Comparison of ENCODE assay signal across 20 cellular contexts in genomic region chr5:134595458-134595838, GRCh38. TPM values are rescaled to one million over a fixed set of nuclear protein-coding genes. Genes with fewer than 3 reads are reported as not detected.
DNase-seq lines count a peak whose midpoint lies in the region; ATAC-seq, FAIRE-seq and TF ChIP-seq lines count a peak whose summit lies in the region.
"Had no signal": no experiment of that assay in that cellular context is flagged by ENCODE, and none has a peak within 500 bp of the region (broad histone marks: within the 10 kb centered on the region; RNA-seq: fewer than 3 reads in every experiment).

No MANE protein-coding gene starts in this region.

- H3K79me2 ChIP-seq in GM12878 (ENCODE audit: control insufficient read depth, insufficient read depth, low read length): no peaks in the 10 kb centered on the region

- FAIRE-seq in GM12878 (lab: Jason Lieb, UNC): no peak
- FAIRE-seq: A549, D721Med, G401.6, urothelium cell line had no signal

- in situ Hi-C loops in GM12878 (cut with MboI): no loop called here

- ATAC-seq in HG03097 (IDR thresholded peaks at IDR 0.05; ENCODE audit: low FRiP score, unreplicated experiment) (peak; percentile 16), GM12878 (no peak)
- ATAC-seq: A549 had no signal

- no peak for DNase-seq in activated CD4-positive, alpha-beta T cell treated with anti-CD3 and anti-CD28 coated beads, Interleukin-2, amount 10 ng/mL, durations not matched to agents 7 days and 5 days
- no peak for DNase-seq in activated CD4-positive, alpha-beta T cell treated with anti-CD3 and anti-CD28 coated beads for 48 hours
- no peak for DNase-seq in GM12878 (ENCODE audit: low read depth, low spot score)
- DNase-seq in osteocyte (ENCODE audit: extremely low spot score, unreplicated experiment): peak; percentile 36
- no peak for DNase-seq in NK-92 (lab: John Stamatoyannopoulos, UW; ENCODE audit: unreplicated experiment)
- no peak for DNase-seq in NCI-H1105 treated with DMSO at 0.1 percent for 48 hours (lab: John Stamatoyannopoulos, UW)
- DNase-seq in iPS-NIHi11 (ENCODE audit: low spot score): no peak
- DNase-seq: activated CD4-positive, alpha-beta T cell treated with anti-CD3 and anti-CD28 coated beads, Interleukin-2, amount 50 U/mL, for 4 hours; foreskin fibroblast; H7; NCI-H187 treated with DMSO at 0.1 percent for 48 hours; spleen had no signal

- RAD21 ChIA-PET in GM12878 (lab: Charles Lee; ENCODE audit: unreplicated experiment): interaction anchor here (2.7 kb wide), 1 partner anchor 11 kb away, joined by 10 read pairs; no protein-coding TSS in a partner anchor

- H3K9ac ChIP-seq in GM12878 (ENCODE audit: control insufficient read depth, insufficient read depth, low read length): peak overlapping the region; percentile 11; the same call in 1 of the 2 replicates

- H3K36me3 ChIP-seq in GM12878 (ENCODE audit: control insufficient read depth in 2 of 2, insufficient read depth in 2 of 2, low read length in 1 of 2): no peaks in the 10 kb centered on the region
- H3K36me3 ChIP-seq: breast epithelium, prostate gland, spleen had no signal

- H3K4me2 ChIP-seq in GM12878 (ENCODE audit: control insufficient read depth, insufficient read depth): peak overlapping the region; percentile 45
- H3K4me2 ChIP-seq: A549 had no signal

- H3K36me3 Mint-ChIP-seq in activated CD4-positive, alpha-beta T cell treated with anti-CD3 and anti-CD28 coated beads, Interleukin-2, amount 10 ng/mL, durations not matched to agents 7 days and 5 days (ENCODE audit: low read depth): peaks cover 2% of the 10 kb centered on the region
- H3K36me3 Mint-ChIP-seq in osteocyte (ENCODE audit: unreplicated experiment): no peaks in the 10 kb centered on the region

- H3K9me3 Mint-ChIP-seq in activated CD4-positive, alpha-beta T cell treated with anti-CD3 and anti-CD28 coated beads, Interleukin-2, amount 10 ng/mL, durations not matched to agents 7 days and 5 days: no peaks in the 10 kb centered on the region
- H3K9me3 Mint-ChIP-seq in osteocyte (ENCODE audit: unreplicated experiment): no peaks in the 10 kb centered on the region

- H3K4me3 Mint-ChIP-seq in activated CD4-positive, alpha-beta T cell treated with anti-CD3 and anti-CD28 coated beads, Interleukin-2, amount 10 ng/mL, durations not matched to agents 7 days and 5 days: no peak overlapping the region
- H3K4me3 Mint-ChIP-seq in osteocyte (ENCODE audit: unreplicated experiment): no peak overlapping the region

- H3K27ac Mint-ChIP-seq in activated CD4-positive, alpha-beta T cell treated with anti-CD3 and anti-CD28 coated beads, Interleukin-2, amount 10 ng/mL, durations not matched to agents 7 days and 5 days: peak overlapping the region; percentile 79
- H3K27ac Mint-ChIP-seq in osteocyte (ENCODE audit: unreplicated experiment): no peak overlapping the region

- no peak for TF ChIP-seq EP300 in GM12878 (IDR thresholded peaks at IDR 0.05; ENCODE audit: borderline replicate concordance in 1 of 2, control insufficient read depth in 1 of 2, low read depth in 2 of 2, low read length in 2 of 2)

- peak overlapping the region; percentile 57 for H3K27ac ChIP-seq in GM12878 (ENCODE audit: control insufficient read depth, insufficient read depth)
- H3K27ac ChIP-seq: A549, breast epithelium, epithelial cell of prostate, prostate gland, spleen had no signal

- H2AFZ ChIP-seq in GM12878 (ENCODE audit: control insufficient read depth, low read depth, low read length): peak overlapping the region; percentile 82

- CTCF ChIA-PET in activated CD4-positive, alpha-beta T cell treated with anti-CD3 and anti-CD28 coated beads, Interleukin-2, amount 10 ng/mL, durations not matched to agents 7 days and 5 days (lab: Charles Lee): interaction anchor here (5.5 kb wide), 1 partner anchor 8 kb away, joined by 33 read pairs; no protein-coding TSS in a partner anchor
- CTCF ChIA-PET in GM12878 (lab: Yijun Ruan, JAX): interaction anchor here (0.6 to 2.0 kb wide), 7 partner anchors 8 to 237 kb away, joined by 3 to 8 read pairs (median 3); no protein-coding TSS in a partner anchor

- no peaks in the 10 kb centered on the region for H3K27me3 Mint-ChIP-seq in activated CD4-positive, alpha-beta T cell treated with anti-CD3 and anti-CD28 coated beads, Interleukin-2, amount 10 ng/mL, durations not matched to agents 7 days and 5 days
- H3K27me3 Mint-ChIP-seq in osteocyte (ENCODE audit: unreplicated experiment): no peaks in the 10 kb centered on the region

- no peaks in the 10 kb centered on the region for H3K27me3 ChIP-seq in GM12878 (replicated peaks in 1 of 2; ENCODE audit: control insufficient read depth in 2 of 2, insufficient read depth in 2 of 2, low read length in 1 of 2)
- H3K27me3 ChIP-seq: breast epithelium, spleen had no signal

- TF ChIP-seq RAD21 in GM12878 (IDR thresholded peaks at IDR 0.05; ENCODE audit: insufficient read depth, low read depth, low read length): no peak

- H3K4me1 ChIP-seq in GM12878 (ENCODE audit: control insufficient read depth, insufficient read depth, low read length): peaks cover 28% of the 10 kb centered on the region
- H3K4me1 ChIP-seq: breast epithelium, spleen had no signal

- POLR2A ChIA-PET in activated CD4-positive, alpha-beta T cell treated with anti-CD3 and anti-CD28 coated beads, Interleukin-2, amount 10 ng/mL, durations not matched to agents 7 days and 5 days (lab: Charles Lee): no interaction called here
- POLR2A ChIA-PET in GM12878 (lab: Charles Lee): interaction anchor here (1.2 to 1.3 kb wide), 2 partner anchors 10 to 13 kb away, joined by 3 to 4 read pairs; no protein-coding TSS in a partner anchor

- no peak overlapping the region for H3K4me3 ChIP-seq in GM12878
- H3K4me3 ChIP-seq: A549, breast epithelium, prostate gland, spleen had no signal

- 2% methylated on average over 3 of the region's 3 CpGs for WGBS in GM12878 (ENCODE audit: insufficient coverage, insufficient replicate concordance, low lambda C conversion rate, missing lambda C conversion rate)

- no peak for TF ChIP-seq POLR2A in GM12878 (IDR thresholded peaks at IDR 0.05; ENCODE audit: low read depth, low read length)

- BruUV-seq in GM12878 (replicated peaks; lab: Mats Ljungman, UMichigan): no TSS peak

- H3K4me1 Mint-ChIP-seq in activated CD4-positive, alpha-beta T cell treated with anti-CD3 and anti-CD28 coated beads, Interleukin-2, amount 10 ng/mL, durations not matched to agents 7 days and 5 days: peaks cover 33% of the 10 kb centered on the region
- H3K4me1 Mint-ChIP-seq in osteocyte (ENCODE audit: unreplicated experiment): peaks cover 5% of the 10 kb centered on the region

- intact Hi-C loops in GM12878 (cut with micrococcal nuclease; ENCODE audit: unreplicated experiment): no loop called here

- no peaks in the 10 kb centered on the region; the same call in 2 of the 3 replicates for H3K9me3 ChIP-seq in GM12878 (replicated peaks; ENCODE audit: control insufficient read depth, insufficient read depth, low read length)
- H3K9me3 ChIP-seq: A549, breast epithelium, prostate gland, spleen had no signal

- SMC1A ChIA-PET in GM12878 (lab: Charles Lee; ENCODE audit: uncharacterized antibody, unreplicated experiment): interaction anchor here (5.4 kb wide), 1 partner anchor 13 kb away, joined by 26 read pairs; no protein-coding TSS in a partner anchor

- TF ChIP-seq CTCF in GM12878 (IDR thresholded peaks at IDR 0.05 in 2 of 3, conservative IDR thresholded peaks at IDR 0.05 in 1 of 3; ENCODE audit: control insufficient read depth in 2 of 3, extremely low read depth in 1 of 3, insufficient read depth in 1 of 3, low read depth in 3 of 3, low read length in 3 of 3) (no peak), osteocyte (IDR thresholded peaks at IDR 0.05) (no peak)

- H4K20me1 ChIP-seq in GM12878 (ENCODE audit: control insufficient read depth, insufficient read depth): no peaks in the 10 kb centered on the region

RNA-seq across cellular contexts. Expression of gene SAR1B, which starts 37.2 kb away (rescaled TPM):
- total RNA-seq in activated CD4-positive, alpha-beta T cell treated with anti-CD3 and anti-CD28 coated beads, Interleukin-2, amount 10 ng/mL, durations not matched to agents 7 days and 5 days: 10 to 100 TPM; 52.3 to 54.7 TPM
- 32.4 and 37.5 TPM in 2 replicates for total RNA-seq in GM12878 (2013; cell fraction: nucleolus; rRNA removed)
- 24.5 and 27.9 TPM in 2 replicates for total RNA-seq in GM12878 (2014; rRNA removed)
- 23.7 and 25.6 TPM in 2 replicates for total RNA-seq in GM12878 (2014; rRNA removed; fragmentation: Illumina TruSeq; extraction: Trizol)
- 32.7 and 36.2 TPM in 2 replicates for total RNA-seq in GM12878 (2021)
- polyA plus RNA-seq in GM12878 (2011; ENCODE audit: low read depth): 17.8 TPM
- 55.1 and 96.6 TPM in 2 replicates for polyA plus RNA-seq in GM12878 (2011; rRNA removed)
- polyA plus RNA-seq in GM12878 (2011; cell fraction: cytosol; rRNA removed): 16.0 and 17.1 TPM in 2 replicates
- 18.8 and 22.3 TPM in 2 replicates for polyA plus RNA-seq in GM12878 (2011; cell fraction: nucleus; rRNA removed)
- 18.3 and 25.1 TPM in 2 replicates for polyA plus RNA-seq in GM12878 (2012)
- 34.3 and 51.3 TPM in 2 replicates for polyA plus RNA-seq in GM12878 (2014; fragmentation: Illumina TruSeq; extraction: Trizol)
- polyA plus RNA-seq in GM12878 (2014; fragmentation: Nextera tagmentation; extraction: Ambion mirVana): 100 to 1,000 TPM; 101 to 156 TPM
- 29.8 and 31.7 TPM in 2 replicates for polyA plus RNA-seq in GM12878 (2014; rRNA removed)
- 10 to 100 TPM; 86.2 to 88.8 TPM for polyA plus RNA-seq in GM12878 (2016; fragmentation: Nextera tagmentation; extraction: Ambion mirVana)
- 24.2 and 52.4 TPM in 2 replicates for polyA minus RNA-seq in GM12878 (2011; rRNA and poly(A)+ RNA removed)
- 15.8 and 18.3 TPM in 2 replicates for polyA minus RNA-seq in GM12878 (2011; cell fraction: cytosol; rRNA and poly(A)+ RNA removed)
- 8.0 and 12.4 TPM in 2 replicates for polyA minus RNA-seq in GM12878 (2011; cell fraction: nucleus; rRNA and poly(A)+ RNA removed)
- 70.6 and 75.0 TPM in 2 replicates for total RNA-seq in osteocyte

RNA-seq across cellular contexts. Expression of gene SEC24A, which starts 53.1 kb away (rescaled TPM):
- 10 to 100 TPM; 22.2 to 24.9 TPM for total RNA-seq in activated CD4-positive, alpha-beta T cell treated with anti-CD3 and anti-CD28 coated beads, Interleukin-2, amount 10 ng/mL, durations not matched to agents 7 days and 5 days
- 66.8 and 76.2 TPM in 2 replicates for total RNA-seq in GM12878 (2013; cell fraction: nucleolus; rRNA removed)
- total RNA-seq in GM12878 (2014; rRNA removed): 14.6 and 16.6 TPM in 2 replicates
- 22.4 and 22.6 TPM in 2 replicates for total RNA-seq in GM12878 (2014; rRNA removed; fragmentation: Illumina TruSeq; extraction: Trizol)
- 26.2 and 26.6 TPM in 2 replicates for total RNA-seq in GM12878 (2021)
- polyA plus RNA-seq in GM12878 (2011; ENCODE audit: low read depth): 14.3 TPM
- 52.2 and 62.2 TPM in 2 replicates for polyA plus RNA-seq in GM12878 (2011; rRNA removed)
- 28.7 and 38.6 TPM in 2 replicates for polyA plus RNA-seq in GM12878 (2011; cell fraction: cytosol; rRNA removed)
- polyA plus RNA-seq in GM12878 (2011; cell fraction: nucleus; rRNA removed): 26.1 and 34.9 TPM in 2 replicates
- 18.9 and 29.3 TPM in 2 replicates for polyA plus RNA-seq in GM12878 (2012)
- polyA plus RNA-seq in GM12878 (2014; fragmentation: Illumina TruSeq; extraction: Trizol): 26.3 and 31.4 TPM in 2 replicates
- polyA plus RNA-seq in GM12878 (2014; fragmentation: Nextera tagmentation; extraction: Ambion mirVana): 10 to 100 TPM in 1 of 2 experiments, 1 to 10 TPM in 1; 7.1 to 12.5 TPM
- 14.4 and 15.8 TPM in 2 replicates for polyA plus RNA-seq in GM12878 (2014; rRNA removed)
- polyA plus RNA-seq in GM12878 (2016; fragmentation: Nextera tagmentation; extraction: Ambion mirVana): 10 to 100 TPM; 23.2 to 23.3 TPM
- 72.9 and 82.0 TPM in 2 replicates for polyA minus RNA-seq in GM12878 (2011; rRNA and poly(A)+ RNA removed)
- polyA minus RNA-seq in GM12878 (2011; cell fraction: cytosol; rRNA and poly(A)+ RNA removed): 24.1 and 26.5 TPM in 2 replicates
- 28.5 and 42.1 TPM in 2 replicates for polyA minus RNA-seq in GM12878 (2011; cell fraction: nucleus; rRNA and poly(A)+ RNA removed)
- total RNA-seq in osteocyte: 37.2 and 38.9 TPM in 2 replicates
